In genomic region chr12:62602445-62603060, GRCh38 we compare ENCODE assay signal across 8 cellular contexts.
A peak's percentile ranks its signal among the peaks of the same experiment; 100 is the strongest.
DNase-seq lines count a peak whose midpoint lies in the region; ATAC-seq, FAIRE-seq and TF ChIP-seq lines count a peak whose summit lies in the region.

No MANE protein-coding gene starts in this region.

- FAIRE-seq in GM12891 (lab: Jason Lieb, UNC) = no peak

- H3K4me3 ChIP-seq in heart right ventricle (peak overlapping the region; percentile 55 to 97 (median 80)), upper lobe of right lung (peak overlapping the region; percentile 79)

- WGBS in adipose tissue, 3 donors = 0 to 1% (median 0%) methylated on average over 57 to 59 of the region's 59 CpGs
- WGBS in heart right ventricle, 2 donors = 0% methylated on average over 59 of the region's 59 CpGs

- peak; percentile 63; the same call in 1 of the 2 replicates for TF ChIP-seq POLR2A in GM12891 (IDR thresholded peaks at IDR 0.05; ENCODE audit: low read depth, low read length)

- DNase-seq in GM12891 (ENCODE audit: insufficient read length, low spot score) = peak; percentile 49
- peak; percentile 82 for DNase-seq in NCI-H1417 treated with DMSO at 0.1 percent for 48 hours (lab: John Stamatoyannopoulos, UW)
- DNase-seq in SW 1271 (lab: John Stamatoyannopoulos, UW) = peak; percentile 94 to 97
- peak; percentile 91 for DNase-seq in heart right ventricle
- peak; percentile 97 for DNase-seq in posterior vena cava (ENCODE audit: low spot score)
- peak; percentile 95 for DNase-seq in upper lobe of right lung

- H3K27ac ChIP-seq in adipose tissue (ENCODE audit: low read depth, low read length) (peak overlapping the region; percentile 94), heart right ventricle (peak overlapping the region; percentile 99 to 100 (median 100)), upper lobe of right lung (peak overlapping the region; percentile 100)

- H3K27me3 ChIP-seq in heart right ventricle (no peaks in the 10 kb centered on the region), upper lobe of right lung (no peaks in the 10 kb centered on the region)

- peak; percentile 69 for ATAC-seq in HG02798 (IDR thresholded peaks at IDR 0.05; ENCODE audit: poor library complexity, unreplicated experiment)
- ATAC-seq in heart right ventricle = peak; percentile 89 to 95 (median 92)
- ATAC-seq in upper lobe of right lung = peak; percentile 86

- H3K4me1 ChIP-seq in heart right ventricle = peaks cover 0 to 45% (median 20%) of the 10 kb centered on the region in 9 donors
- peaks cover 20% of the 10 kb centered on the region for H3K4me1 ChIP-seq in upper lobe of right lung

- H3K9me3 ChIP-seq in heart right ventricle (no peaks in the 10 kb centered on the region), upper lobe of right lung (no peaks in the 10 kb centered on the region)

- H3K36me3 ChIP-seq in heart right ventricle (peaks cover 0 to 5% (median 0%) of the 10 kb centered on the region in 9 donors), upper lobe of right lung (no peaks in the 10 kb centered on the region)

- TF ChIP-seq CTCF in heart right ventricle (IDR thresholded peaks at IDR 0.05) = no peak
- TF ChIP-seq CTCF in upper lobe of right lung (IDR thresholded peaks at IDR 0.05) = no peak

- intact Hi-C loops in heart right ventricle (cut with DNase I) = loop anchor here in 7 of 10 donors (1.0 to 10.0 kb wide), 6 partner anchors 100 to 462 kb away; no protein-coding TSS in a partner anchor
- intact Hi-C loops in posterior vena cava (cut with DNase I) = loop anchor here in 1 of 2 donors (5.0 to 10.0 kb wide), 2 partner anchors 122 to 190 kb away; no protein-coding TSS in a partner anchor
- intact Hi-C loops in upper lobe of right lung (cut with DNase I) = no loop called here

TF ChIP-seq in GM12891, 5 proteins besides CTCF, POLR2A, EP300 and RAD21:
- no peak; the same call in 1 of the 2 replicates for TF ChIP-seq SPI1 (IDR thresholded peaks at IDR 0.05; ENCODE audit: low read depth, low read length)
- 0 out of 2 replicates have a peak, but pooled peaks have one; percentile 48 for TF ChIP-seq POU2F2 (IDR thresholded peaks at IDR 0.05; ENCODE audit: low read depth, low read length)
- TF ChIP-seq PAX5 (IDR thresholded peaks at IDR 0.05; ENCODE audit: insufficient read depth, low read length, severe bottlenecking) = peak; percentile 95
- TF ChIP-seq TAF1 (IDR thresholded peaks at IDR 0.05; ENCODE audit: low read depth, low read length) = no peak; the same call in none of the 2 replicates
- peak; percentile 92 for TF ChIP-seq POLR2AphosphoS5 (IDR thresholded peaks at IDR 0.05; ENCODE audit: low read depth, low read length)

Comparison
In these comparisons a context has a peak if more than half of its experiments do, and no peak if none do; other contexts are left out.
1. Peak in every context shown above with its lines: DNase-seq, ATAC-seq, H3K4me3 ChIP-seq and H3K27ac ChIP-seq.